In the genomic region with DNA sequence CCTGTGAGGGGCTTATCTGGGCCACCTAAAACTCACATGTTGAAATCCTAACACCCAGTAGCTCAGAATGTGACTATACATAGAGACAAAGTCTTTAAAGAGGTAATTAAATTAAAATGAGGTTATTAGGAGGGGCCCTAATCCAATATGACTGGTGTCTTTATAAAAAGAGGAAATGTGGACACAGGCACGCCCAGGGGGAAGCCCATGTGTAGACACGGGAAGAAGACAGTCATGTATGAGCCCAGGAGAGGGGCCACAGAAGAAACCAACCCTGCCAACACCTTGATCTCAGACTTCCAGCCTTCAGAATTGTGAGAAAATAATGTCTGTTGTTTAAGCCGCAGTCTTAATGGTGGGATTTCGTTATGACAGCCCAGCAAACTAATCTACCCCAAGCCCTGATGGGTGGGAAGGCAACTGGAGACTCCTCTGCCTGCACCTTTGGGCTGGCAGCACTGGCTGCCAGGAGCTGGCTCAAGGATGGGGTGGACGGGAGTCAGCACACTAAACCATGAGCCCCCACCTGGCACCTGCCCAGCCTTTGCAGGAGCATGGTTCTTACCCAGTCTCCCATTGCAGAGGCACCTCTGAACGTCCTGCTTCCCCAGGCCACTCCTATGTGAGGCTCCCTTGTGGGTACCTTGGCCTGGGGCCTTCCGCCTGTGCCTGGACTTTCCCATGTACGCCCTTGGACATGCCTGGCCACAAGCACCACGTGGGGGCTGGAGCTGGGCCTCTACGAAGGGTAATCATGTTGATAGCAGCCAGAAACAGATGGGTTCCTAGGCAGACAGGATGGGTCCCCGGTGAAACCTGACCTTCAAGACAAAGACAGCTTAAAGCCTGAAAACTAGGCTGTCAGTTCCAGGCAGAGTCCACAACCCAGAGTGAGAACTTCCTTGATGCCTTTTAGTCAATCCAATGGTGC, we compare ENCODE assay signal across 1 cellular context.
TF ChIP-seq lines count a peak whose summit lies in the region.

No MANE protein-coding gene starts in this region.

TF ChIP-seq in K562, 482 proteins besides CTCF, POLR2A, EP300 and RAD21:
- TF ChIP-seq SPI1 (IDR thresholded peaks at IDR 0.05; ENCODE audit: borderline replicate concordance, low read depth, low read length) (peak; percentile 36; the same call in 1 of the 2 replicates), HNRNPLL (IDR thresholded peaks at IDR 0.05; ENCODE audit: low read depth, low read length, poor library complexity, severe bottlenecking) (no peak), ZNF239 (CRISPR knock-in tag; IDR thresholded peaks at IDR 0.05) (no peak), SP2 (IDR thresholded peaks at IDR 0.05; ENCODE audit: extremely low read depth, low read depth, low read length, poor library complexity, severe bottlenecking) (no peak)
- TF ChIP-seq, protein P1, sequence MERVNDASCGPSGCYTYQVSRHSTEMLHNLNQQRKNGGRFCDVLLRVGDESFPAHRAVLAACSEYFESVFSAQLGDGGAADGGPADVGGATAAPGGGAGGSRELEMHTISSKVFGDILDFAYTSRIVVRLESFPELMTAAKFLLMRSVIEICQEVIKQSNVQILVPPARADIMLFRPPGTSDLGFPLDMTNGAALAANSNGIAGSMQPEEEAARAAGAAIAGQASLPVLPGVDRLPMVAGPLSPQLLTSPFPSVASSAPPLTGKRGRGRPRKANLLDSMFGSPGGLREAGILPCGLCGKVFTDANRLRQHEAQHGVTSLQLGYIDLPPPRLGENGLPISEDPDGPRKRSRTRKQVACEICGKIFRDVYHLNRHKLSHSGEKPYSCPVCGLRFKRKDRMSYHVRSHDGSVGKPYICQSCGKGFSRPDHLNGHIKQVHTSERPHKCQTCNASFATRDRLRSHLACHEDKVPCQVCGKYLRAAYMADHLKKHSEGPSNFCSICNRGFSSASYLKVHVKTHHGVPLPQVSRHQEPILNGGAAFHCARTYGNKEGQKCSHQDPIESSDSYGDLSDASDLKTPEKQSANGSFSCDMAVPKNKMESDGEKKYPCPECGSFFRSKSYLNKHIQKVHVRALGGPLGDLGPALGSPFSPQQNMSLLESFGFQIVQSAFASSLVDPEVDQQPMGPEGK (CRISPR knock-in tag; IDR thresholded peaks at IDR 0.05; ENCODE audit: borderline replicate concordance), result no peak
TF ChIP-seq in K562: peak in this region for 1.
